1 cellular context compared by ENCODE assay signal in the genomic region with DNA sequence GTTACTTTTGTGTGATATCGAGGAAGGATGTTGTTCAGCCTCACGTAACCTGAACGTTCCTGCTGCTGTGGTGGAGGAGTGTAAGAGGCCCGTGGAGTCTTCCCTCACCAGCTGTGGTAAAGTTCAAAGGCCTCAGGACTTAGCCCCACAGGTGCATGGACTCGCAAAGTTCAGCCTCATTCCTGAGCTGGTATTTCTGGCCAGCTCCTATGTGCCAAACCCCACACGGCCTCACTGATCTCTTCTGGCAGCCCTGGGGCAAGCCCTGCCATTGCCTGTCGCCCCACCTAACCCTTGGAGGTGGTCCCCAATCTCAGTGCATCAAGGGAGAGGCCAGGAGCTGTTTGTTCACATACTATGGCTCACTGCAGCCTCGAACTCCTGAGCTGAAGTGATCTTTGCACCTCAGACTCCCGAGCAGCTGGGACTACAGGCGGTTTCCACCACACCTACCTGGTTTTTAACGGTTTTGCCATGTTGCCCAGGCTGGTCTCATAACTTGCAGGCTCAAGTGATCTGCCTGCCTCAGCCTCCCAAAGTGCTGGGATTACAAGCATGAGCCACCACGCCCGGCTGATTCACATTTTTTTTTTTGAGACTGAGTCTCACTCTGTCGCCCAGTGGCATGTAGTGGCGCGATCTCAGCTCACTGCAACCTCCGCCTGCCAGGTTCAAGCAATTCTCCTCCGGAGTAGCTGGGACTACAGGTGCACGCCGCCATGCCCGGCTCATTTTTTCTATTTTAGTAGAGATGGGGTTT.
TF ChIP-seq lines count a peak whose summit lies in the region.

No MANE protein-coding gene starts in this region.

TF ChIP-seq in HEK293T, 16 proteins besides CTCF, POLR2A, EP300 and RAD21:
- no peak for TF ChIP-seq FOXA1 (IDR thresholded peaks at IDR 0.05)
- no peak for TF ChIP-seq FOXK2 (IDR thresholded peaks at IDR 0.05)
- no peak for TF ChIP-seq ZNF384 (IDR thresholded peaks at IDR 0.05)
- no peak for TF ChIP-seq SUZ12 (IDR thresholded peaks at IDR 0.05)
- TF ChIP-seq FOXM1 (IDR thresholded peaks at IDR 0.05; ENCODE audit: borderline replicate concordance): no peak
- no peak for TF ChIP-seq SP1 (IDR thresholded peaks at IDR 0.05)
- TF ChIP-seq LEF1 (IDR thresholded peaks at IDR 0.05; ENCODE audit: borderline replicate concordance): no peak
- TF ChIP-seq NFRKB (IDR thresholded peaks at IDR 0.05): no peak
- TF ChIP-seq ARNT (IDR thresholded peaks at IDR 0.05): no peak
- TF ChIP-seq HDGF (IDR thresholded peaks at IDR 0.05; ENCODE audit: borderline replicate concordance): no peak
- no peak for TF ChIP-seq TARDBP (IDR thresholded peaks at IDR 0.05)
- no peak for TF ChIP-seq L3MBTL2 (conservative IDR thresholded peaks at IDR 0.05)
- no peak for TF ChIP-seq CTBP1 (IDR thresholded peaks at IDR 0.05; ENCODE audit: borderline replicate concordance)
- no peak for TF ChIP-seq ELF4 (IDR thresholded peaks at IDR 0.05)
- no peak for TF ChIP-seq BHLHE40 (IDR thresholded peaks at IDR 0.05; ENCODE audit: borderline replicate concordance)
